Comparison of ENCODE assay signal across 12 cellular contexts in the genomic region with DNA sequence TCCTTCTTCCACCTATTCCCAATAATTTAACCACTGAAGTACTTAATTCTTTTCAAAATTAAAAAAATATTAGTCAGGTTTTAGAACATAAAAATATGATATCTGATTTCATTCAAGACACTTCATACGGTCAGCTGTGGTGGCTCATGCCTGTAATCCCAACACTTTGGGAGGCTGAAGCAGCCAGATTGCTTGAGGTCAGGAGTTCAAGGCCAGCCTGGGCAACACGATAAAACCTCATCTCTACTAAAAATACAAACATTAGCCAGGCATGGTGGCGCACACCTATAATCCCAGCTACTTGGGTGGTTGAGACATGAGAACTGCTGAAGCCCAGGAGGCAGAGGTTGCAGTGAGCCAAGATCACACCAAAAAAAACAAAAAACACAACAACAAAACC.
"Had no signal": no experiment of that assay in that cellular context is flagged by ENCODE, and none has a peak within 500 bp of the region (broad histone marks: within the 10 kb centered on the region; RNA-seq: fewer than 3 reads in every experiment).

No MANE protein-coding gene starts in this region.

- H3K9me3 Mint-ChIP-seq: activated T-cell treated with anti-CD3 and anti-CD28 coated beads, Interleukin-2, amount 50 U/mL, for 4 hours had no signal

- H3K4me3 Mint-ChIP-seq: activated CD8-positive, alpha-beta memory T cell treated with anti-CD3 and anti-CD28 coated beads, Interleukin-2, amount 10 ng/mL, durations not matched to agents 7 days and 5 days; activated T-cell treated with anti-CD3 and anti-CD28 coated beads, Interleukin-2, amount 50 U/mL, for 4 hours had no signal

- H3K27ac Mint-ChIP-seq: activated CD8-positive, alpha-beta memory T cell treated with anti-CD3 and anti-CD28 coated beads, Interleukin-2, amount 10 ng/mL, durations not matched to agents 7 days and 5 days had no signal

- DNase-seq: activated CD8-positive, alpha-beta memory T cell treated with anti-CD3 and anti-CD28 coated beads, Interleukin-2, amount 10 ng/mL, durations not matched to agents 7 days and 5 days; activated naive CD4-positive, alpha-beta T cell treated with Interleukin-2 at 50 U/mL for 16 hours; activated T-cell treated with anti-CD3 and anti-CD28 coated beads, Interleukin-2, amount 50 U/mL, for 4 hours; effector CD4-positive, alpha-beta T cell; hippocampal formation; kidney glomerular epithelial cell; pancreas; retina; stimulated activated CD4-positive, alpha-beta T cell treated with anti-CD3 and anti-CD28 coated beads, Interleukin-15, amount 100 ng/mL, for 24 hours; stimulated activated CD4-positive, alpha-beta T cell treated with anti-CD3 and anti-CD28 coated beads, Interleukin-4, amount 100 ng/mL, for 24 hours had no signal

- H3K27ac ChIP-seq: gastroesophageal sphincter, vagina had no signal

- H3K9me3 ChIP-seq: gastroesophageal sphincter, pancreas, vagina had no signal

- H3K27me3 ChIP-seq: gastroesophageal sphincter, pancreas, vagina had no signal

- ATAC-seq: activated CD8-positive, alpha-beta memory T cell treated with anti-CD3 and anti-CD28 coated beads, Interleukin-2, amount 10 ng/mL, durations not matched to agents 7 days and 5 days; activated T-cell treated with anti-CD3 and anti-CD28 coated beads, Interleukin-2, amount 50 U/mL, for 4 hours; gastroesophageal sphincter had no signal

- H3K4me3 ChIP-seq: gastroesophageal sphincter, pancreas, vagina had no signal

- H3K27me3 Mint-ChIP-seq: activated CD8-positive, alpha-beta memory T cell treated with anti-CD3 and anti-CD28 coated beads, Interleukin-2, amount 10 ng/mL, durations not matched to agents 7 days and 5 days had no signal
